1 cellular context compared by ENCODE assay signal in genomic region chr19:58466089-58466759, GRCh38.
TF ChIP-seq lines count a peak whose summit lies in the region.

No MANE protein-coding gene starts in this region.

TF ChIP-seq in IMR-90, 13 proteins besides CTCF, POLR2A, EP300 and RAD21 (continued from another document):
- no peak for TF ChIP-seq MAFK (IDR thresholded peaks at IDR 0.05; ENCODE audit: low read depth, low read length)
- TF ChIP-seq, protein P1, sequence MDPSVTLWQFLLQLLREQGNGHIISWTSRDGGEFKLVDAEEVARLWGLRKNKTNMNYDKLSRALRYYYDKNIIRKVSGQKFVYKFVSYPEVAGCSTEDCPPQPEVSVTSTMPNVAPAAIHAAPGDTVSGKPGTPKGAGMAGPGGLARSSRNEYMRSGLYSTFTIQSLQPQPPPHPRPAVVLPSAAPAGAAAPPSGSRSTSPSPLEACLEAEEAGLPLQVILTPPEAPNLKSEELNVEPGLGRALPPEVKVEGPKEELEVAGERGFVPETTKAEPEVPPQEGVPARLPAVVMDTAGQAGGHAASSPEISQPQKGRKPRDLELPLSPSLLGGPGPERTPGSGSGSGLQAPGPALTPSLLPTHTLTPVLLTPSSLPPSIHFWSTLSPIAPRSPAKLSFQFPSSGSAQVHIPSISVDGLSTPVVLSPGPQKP (IDR thresholded peaks at IDR 0.05; ENCODE audit: borderline replicate concordance, low read depth, low read length) = no peak
- TF ChIP-seq RFX5 (IDR thresholded peaks at IDR 0.05; ENCODE audit: low read depth, low read length) = no peak
- TF ChIP-seq CEBPB (IDR thresholded peaks at IDR 0.05; ENCODE audit: low read depth, low read length) = no peak
- TF ChIP-seq RCOR1 (IDR thresholded peaks at IDR 0.05; ENCODE audit: insufficient replicate concordance, low read length) = no peak
- no peak for TF ChIP-seq NFE2L2 (IDR thresholded peaks at IDR 0.05; ENCODE audit: low read depth, low read length)
- TF ChIP-seq SMC3 (IDR thresholded peaks at IDR 0.05; ENCODE audit: low read depth, low read length) = no peak
- no peak for TF ChIP-seq USF2 (IDR thresholded peaks at IDR 0.05; ENCODE audit: low read depth, low read length)
- TF ChIP-seq MAZ (IDR thresholded peaks at IDR 0.05; ENCODE audit: borderline replicate concordance, low read depth, low read length) = no peak
- no peak for TF ChIP-seq BHLHE40 (IDR thresholded peaks at IDR 0.05; ENCODE audit: low read depth, low read length)
